In genomic region chr12:6934110-6934509, GRCh38 we compare ENCODE assay signal across 12 cellular contexts. TPM values are rescaled to one million over a fixed set of nuclear protein-coding genes. Genes with fewer than 3 reads are reported as not detected.
DNase-seq lines count a peak whose midpoint lies in the region; ATAC-seq and FAIRE-seq lines count a peak whose summit lies in the region.
"Had no signal": no experiment of that assay in that cellular context is flagged by ENCODE, and none has a peak within 500 bp of the region (broad histone marks: within the 10 kb centered on the region; RNA-seq: fewer than 3 reads in every experiment).

No MANE protein-coding gene starts in this region.

- peak overlapping the region in 1 of 2 donors; percentile 36 for H3K27ac ChIP-seq in small intestine (ENCODE audit: low read depth in 1 of 2, low read length in 1 of 2)

- H3K36me3 ChIP-seq in small intestine (ENCODE audit: control insufficient read depth in 2 of 2, insufficient read depth in 2 of 2, low read length in 2 of 2) = peaks cover 7 to 8% of the 10 kb centered on the region in 2 donors

- 50 to 73% (median 59%) methylated on average over 8 of the region's 8 CpGs for WGBS in small intestine, 3 donors

- peaks cover 42 to 63% (median 61%) of the 10 kb centered on the region in 4 donors for H3K4me1 Mint-ChIP-seq in naive thymus-derived CD8-positive, alpha-beta T cell

- no peaks in the 10 kb centered on the region for H3K27me3 ChIP-seq in small intestine (ENCODE audit: control insufficient read depth in 2 of 2, insufficient read depth in 2 of 2, low read length in 2 of 2)

- no peaks in the 10 kb centered on the region for H3K9me3 Mint-ChIP-seq in naive thymus-derived CD8-positive, alpha-beta T cell

- H3K4me1 ChIP-seq in small intestine (ENCODE audit: control insufficient read depth in 2 of 2, insufficient read depth in 1 of 2, low read depth in 1 of 2, low read length in 1 of 2) = peaks cover 6 to 9% of the 10 kb centered on the region in 2 donors

- H3K4me3 ChIP-seq in small intestine (ENCODE audit: low read depth in 1 of 2, low read length in 2 of 2) = no peak overlapping the region

- H3K36me3 Mint-ChIP-seq in naive thymus-derived CD8-positive, alpha-beta T cell = peaks cover 0 to 30% (median 0%) of the 10 kb centered on the region in 3 donors

- no peak overlapping the region for H3K4me3 Mint-ChIP-seq in naive thymus-derived CD8-positive, alpha-beta T cell

- H3K27me3 Mint-ChIP-seq in naive thymus-derived CD8-positive, alpha-beta T cell = no peaks in the 10 kb centered on the region

- no peak for FAIRE-seq in small intestine (lab: Jason Lieb, UNC)
- FAIRE-seq: bronchial epithelial cell had no signal

- peak; percentile 33 for DNase-seq in A172 (ENCODE audit: low spot score)
- DNase-seq in M059J (ENCODE audit: low read depth) = peak; percentile 69
- DNase-seq in dermis blood vessel endothelial cell = peak; percentile 76
- peak in 1 of 10 donors; percentile 10 for DNase-seq in naive thymus-derived CD8-positive, alpha-beta T cell
- DNase-seq in small intestine = no peak
- no peak for DNase-seq in AML-193 (lab: John Stamatoyannopoulos, UW)
- DNase-seq: DMS79, MV-4-11 had no signal

- no peaks in the 10 kb centered on the region for H3K9me3 ChIP-seq in small intestine (ENCODE audit: control insufficient read depth, low read depth)

- peak overlapping the region; percentile 43 to 98 (median 87) for H3K27ac Mint-ChIP-seq in naive thymus-derived CD8-positive, alpha-beta T cell

- POLR2A ChIA-PET in naive thymus-derived CD8-positive, alpha-beta T cell (lab: Charles Lee) = interaction anchor here (1.0 to 5.0 kb wide), 7 partner anchors 8 to 66 kb away, joined by 3 to 82 read pairs (median 8); partner anchors contain the start of genes ATN1, C12orf57, RNU7-1 and SPSB2

- ATAC-seq in naive thymus-derived CD8-positive, alpha-beta T cell = no peak
- ATAC-seq in GM21360 (IDR thresholded peaks at IDR 0.05; ENCODE audit: unreplicated experiment) = no peak
- no peak for ATAC-seq in GM21786 (IDR thresholded peaks at IDR 0.05; ENCODE audit: unreplicated experiment)
- ATAC-seq: left lobe of liver had no signal

RNA-seq across cellular contexts. Expression of gene ATN1, which starts 6.4 kb away (rescaled TPM):
- total RNA-seq in A172 (2014; rRNA removed; shearing (Covaris generic)) = 3.1 and 6.6 TPM in 2 replicates
- total RNA-seq in M059J (2014; rRNA removed; shearing (Covaris generic)) = 3.9 and 25.0 TPM in 2 replicates
- total RNA-seq in dermis blood vessel endothelial cell = 12.1 and 18.7 TPM in 2 replicates
- total RNA-seq in naive thymus-derived CD8-positive, alpha-beta T cell = 10 to 100 TPM; 25.7 to 30.3 TPM
- 1 to 10 TPM in 2 of 3 donors, under 1 TPM in 1; 0.35 to 1.4 (median 1.1) TPM for polyA plus RNA-seq in naive thymus-derived CD8-positive, alpha-beta T cell
- 10 to 100 TPM; 34.0 to 50.6 (median 41.8) TPM for polyA plus RNA-seq in small intestine

RNA-seq across cellular contexts. Expression of gene RNU7-1, which starts 9.5 kb away (rescaled TPM):
- total RNA-seq in A172 (2014; rRNA removed; shearing (Covaris generic)) = not detected in 2 replicates
- total RNA-seq in M059J (2014; rRNA removed; shearing (Covaris generic)) = not detected in 2 replicates
- total RNA-seq in dermis blood vessel endothelial cell = not detected in 2 replicates
- not detected for total RNA-seq in naive thymus-derived CD8-positive, alpha-beta T cell
- not detected for polyA plus RNA-seq in naive thymus-derived CD8-positive, alpha-beta T cell
- not detected for polyA plus RNA-seq in small intestine
- total RNA-seq: bronchial epithelial cell, left lobe of liver had no signal

RNA-seq across cellular contexts. Expression of gene C12orf57, which starts 9.7 kb away (rescaled TPM):
- total RNA-seq in A172 (2014; rRNA removed; shearing (Covaris generic)) = 1.8 TPM in 1 of 2 replicates, not detected in the other
- total RNA-seq in M059J (2014; rRNA removed; shearing (Covaris generic)) = 192 and 242 TPM in 2 replicates
- 73.7 and 177 TPM in 2 replicates for total RNA-seq in dermis blood vessel endothelial cell
- 100 to 1,000 TPM; 518 to 519 TPM for total RNA-seq in naive thymus-derived CD8-positive, alpha-beta T cell
- 100 to 1,000 TPM; 329 to 399 (median 366) TPM for polyA plus RNA-seq in naive thymus-derived CD8-positive, alpha-beta T cell
- 100 to 1,000 TPM; 185 to 379 (median 361) TPM for polyA plus RNA-seq in small intestine

RNA-seq across cellular contexts. Expression of gene PTPN6, which starts 17.0 kb away (rescaled TPM):
- 0.31 and 0.48 TPM in 2 replicates for total RNA-seq in A172 (2014; rRNA removed; shearing (Covaris generic))
- 0.39 and 0.98 TPM in 2 replicates for total RNA-seq in M059J (2014; rRNA removed; shearing (Covaris generic))
- total RNA-seq in dermis blood vessel endothelial cell = 2.4 and 3.4 TPM in 2 replicates
- total RNA-seq in naive thymus-derived CD8-positive, alpha-beta T cell = 100 to 1,000 TPM; 235 to 247 TPM
- polyA plus RNA-seq in naive thymus-derived CD8-positive, alpha-beta T cell = 100 to 1,000 TPM; 182 to 425 (median 260) TPM
- 10 to 100 TPM; 40.7 to 81.1 (median 76.7) TPM for polyA plus RNA-seq in small intestine

RNA-seq across cellular contexts. Expression of gene ENO2, which starts 19.7 kb away (rescaled TPM):
- total RNA-seq in A172 (2014; rRNA removed; shearing (Covaris generic)) = 21.5 and 24.7 TPM in 2 replicates
- total RNA-seq in M059J (2014; rRNA removed; shearing (Covaris generic)) = 29.1 and 30.0 TPM in 2 replicates
- total RNA-seq in dermis blood vessel endothelial cell = 2.8 and 2.9 TPM in 2 replicates
- total RNA-seq in naive thymus-derived CD8-positive, alpha-beta T cell = 100 to 1,000 TPM; 141 to 144 TPM
- 10 to 100 TPM; 19.4 to 29.2 (median 19.7) TPM for polyA plus RNA-seq in naive thymus-derived CD8-positive, alpha-beta T cell
- polyA plus RNA-seq in small intestine = 10 to 100 TPM in 1 of 3 donors, 1 to 10 TPM in 1, under 1 TPM in 1; 0.67 to 19.1 (median 3.0) TPM

Comparison
In these comparisons a context has a peak if more than half of its experiments do, and no peak if none do; other contexts are left out.
1. DNase-seq: peak in A172 (single experiment), M059J (single experiment) and dermis blood vessel endothelial cell (single experiment); none in small intestine (single experiment) and AML-193 (0 of 2).
2. RNA of gene C12orf57, which starts 9.7 kb away (total RNA-seq): 518 to 519 TPM in naive thymus-derived CD8-positive, alpha-beta T cell, 192 to 242 TPM in M059J and 73.7 to 177 TPM in dermis blood vessel endothelial cell; 1.8 TPM in A172; every median in the first group is over 10 times any median in the second.